Comparison of ENCODE assay signal across 1 cellular context in the genomic region with DNA sequence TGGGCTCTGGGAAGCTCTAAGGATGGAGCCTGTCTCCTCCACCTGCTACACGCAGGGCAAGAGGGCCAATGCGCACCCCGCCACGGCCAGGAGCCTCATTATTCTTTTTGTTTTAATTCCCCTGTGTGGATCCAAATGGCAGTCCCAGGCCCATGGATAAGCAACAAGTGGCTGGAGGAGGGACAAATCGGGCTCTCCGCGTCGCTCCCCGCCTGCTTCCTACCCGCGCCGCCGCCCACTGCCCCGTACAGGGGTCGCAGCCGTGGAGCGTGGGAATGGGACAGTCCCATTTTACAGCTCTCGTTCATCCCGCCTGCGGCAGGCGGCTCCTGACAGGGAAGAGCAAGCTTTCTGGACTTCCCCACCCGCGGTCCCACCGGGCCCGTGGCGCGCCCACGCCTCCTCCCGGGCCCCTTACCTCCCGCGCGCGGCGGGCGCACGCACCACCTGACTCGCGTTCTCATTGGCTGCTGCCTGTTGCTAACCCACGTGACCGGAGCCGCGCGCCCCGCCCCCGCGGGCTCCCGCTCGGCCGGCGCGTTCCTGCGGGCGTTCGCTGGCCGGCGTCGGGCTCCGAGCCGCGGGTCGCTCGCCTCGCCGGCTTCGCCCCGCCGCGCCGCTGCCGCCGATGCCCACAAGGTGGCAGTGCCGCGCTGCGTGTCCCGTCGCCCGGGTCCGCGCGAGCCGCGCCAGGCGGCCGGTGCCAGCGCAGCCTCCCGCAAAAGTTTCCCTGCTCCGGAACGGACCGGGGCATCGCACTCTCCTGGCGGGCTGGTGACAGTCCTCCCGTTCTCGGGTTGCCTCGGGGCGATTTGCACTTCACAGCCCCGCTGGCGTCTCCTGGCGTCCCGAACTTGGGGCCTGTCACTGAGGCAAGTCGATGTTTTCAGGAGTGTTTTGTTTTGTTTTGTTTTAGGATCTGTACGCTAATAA.
A peak's percentile ranks its signal among the peaks of the same experiment; 100 is the strongest.
TF ChIP-seq lines count a peak whose summit lies in the region.

No MANE protein-coding gene starts in this region.

TF ChIP-seq in K562, 482 proteins besides CTCF, POLR2A, EP300 and RAD21 (continued from another document and continues in another):
- TF ChIP-seq MGA (IDR thresholded peaks at IDR 0.05) (peak; percentile 88), EHMT2 (IDR thresholded peaks at IDR 0.05) (no peak), ZNF57 (CRISPR knock-in tag; IDR thresholded peaks at IDR 0.05) (no peak), OTX1 (CRISPR knock-in tag; IDR thresholded peaks at IDR 0.05) (0 out of 2 replicates have a peak, but pooled peaks have one; percentile 62), PHB2 (IDR thresholded peaks at IDR 0.05; ENCODE audit: low read depth) (no peak), MBD1 (CRISPR knock-in tag; IDR thresholded peaks at IDR 0.05) (no peak), ZNF165 (CRISPR knock-in tag; IDR thresholded peaks at IDR 0.05; ENCODE audit: borderline replicate concordance) (no peak), ZFX (CRISPR knock-in tag; IDR thresholded peaks at IDR 0.05) (peak; percentile 53; the same call in 1 of the 2 replicates), ZNF174 (CRISPR knock-in tag; IDR thresholded peaks at IDR 0.05) (no peak), NFATC3 (IDR thresholded peaks at IDR 0.05) (no peak), GTF2E2 (tag; IDR thresholded peaks at IDR 0.05) (no peak), SFPQ (IDR thresholded peaks at IDR 0.05; ENCODE audit: low read depth, low read length) (no peak), MBD2 (IDR thresholded peaks at IDR 0.05; ENCODE audit: borderline replicate concordance, low read depth) (no peak; the same call in 1 of the 2 replicates), DPF2 (IDR thresholded peaks at IDR 0.05) (no peak; the same call in 1 of the 2 replicates), TSC22D4 (tag; IDR thresholded peaks at IDR 0.05) (no peak), SMAD4 (CRISPR knock-in tag; conservative IDR thresholded peaks at IDR 0.05) (peak; percentile 67), CBX5 (IDR thresholded peaks at IDR 0.05; ENCODE audit: borderline replicate concordance, low read depth) (peak; percentile 7; the same call in 1 of the 2 replicates), BRD9 (IDR thresholded peaks at IDR 0.05; ENCODE audit: low read depth, partially characterized antibody) (no peak), KHSRP (IDR thresholded peaks at IDR 0.05) (no peak), HCFC1 (IDR thresholded peaks at IDR 0.05; ENCODE audit: low read depth, low read length) (no peak), ARID1B (IDR thresholded peaks at IDR 0.05) (no peak), RFX7 (CRISPR knock-in tag; IDR thresholded peaks at IDR 0.05) (no peak), FOXA1 (IDR thresholded peaks at IDR 0.05; ENCODE audit: borderline replicate concordance) (no peak), ZNF224 (CRISPR knock-in tag; IDR thresholded peaks at IDR 0.05) (no peak), CXXC5 (CRISPR knock-in tag; IDR thresholded peaks at IDR 0.05) (peak; percentile 98), NR2C1 (IDR thresholded peaks at IDR 0.05) (no peak), NR2C1 (tag; IDR thresholded peaks at IDR 0.05) (no peak), RBBP5 (IDR thresholded peaks at IDR 0.05; ENCODE audit: borderline replicate concordance, insufficient read depth, low read length, poor library complexity, severe bottlenecking) (peak; percentile 25), PREB (CRISPR knock-in tag; IDR thresholded peaks at IDR 0.05) (no peak), SMAD1 (IDR thresholded peaks at IDR 0.05; ENCODE audit: low read depth, low read length, partially characterized antibody) (no peak)
- TF ChIP-seq, protein P1, sequence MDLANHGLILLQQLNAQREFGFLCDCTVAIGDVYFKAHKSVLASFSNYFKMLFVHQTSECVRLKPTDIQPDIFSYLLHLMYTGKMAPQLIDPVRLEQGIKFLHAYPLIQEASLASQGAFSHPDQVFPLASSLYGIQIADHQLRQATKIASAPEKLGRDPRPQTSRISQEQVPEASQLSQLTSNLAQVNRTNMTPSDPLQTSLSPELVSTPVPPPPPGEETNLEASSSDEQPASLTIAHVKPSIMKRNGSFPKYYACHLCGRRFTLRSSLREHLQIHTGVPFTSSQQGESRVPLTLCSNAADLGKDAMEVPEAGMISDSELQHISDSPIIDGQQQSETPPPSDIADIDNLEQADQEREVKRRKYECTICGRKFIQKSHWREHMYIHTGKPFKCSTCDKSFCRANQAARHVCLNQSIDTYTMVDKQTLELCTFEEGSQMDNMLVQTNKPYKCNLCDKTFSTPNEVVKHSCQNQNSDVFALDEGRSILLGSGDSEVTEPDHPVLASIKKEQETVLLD (IDR thresholded peaks at IDR 0.05) = peak; percentile 67; the same call in 1 of the 2 replicates
